In genomic region chr19:35755550-35756371, GRCh38 we compare ENCODE assay signal across 9 cellular contexts. TPM values are rescaled to one million over a fixed set of nuclear protein-coding genes. Genes with fewer than 3 reads are reported as not detected.
DNase-seq lines count a peak whose midpoint lies in the region; ATAC-seq, FAIRE-seq and TF ChIP-seq lines count a peak whose summit lies in the region.
"Had no signal": no experiment of that assay in that cellular context is flagged by ENCODE, and none has a peak within 500 bp of the region (broad histone marks: within the 10 kb centered on the region; RNA-seq: fewer than 3 reads in every experiment).

No MANE protein-coding gene starts in this region.

- H3K36me3 ChIP-seq in pancreas: peaks cover 0 to 4% (median 0%) of the 10 kb centered on the region in 3 donors
- H3K36me3 ChIP-seq in SJCRH30: peaks cover 11% of the 10 kb centered on the region; the same call in 1 of the 2 replicates

- ATAC-seq in pancreas: no peak

- H3K9me3 ChIP-seq in pancreas: no peaks in the 10 kb centered on the region
- H3K9me3 ChIP-seq in SJCRH30 (replicated peaks): no peaks in the 10 kb centered on the region

- H3K27ac ChIP-seq in pancreas (peak overlapping the region in 3 of 4 donors; percentile 25 to 87 (median 85)), SJCRH30 (no peak overlapping the region)

- intact Hi-C loops in pancreas (cut with DNase I): no loop called here

- H3K4me3 ChIP-seq in pancreas (peak overlapping the region in 2 of 4 donors; percentile 70 to 91), SJCRH30 (no peak overlapping the region)

- DNase-seq in EH (ENCODE audit: low read depth) (peak; percentile 74), activated T-cell treated with anti-CD3 and anti-CD28 coated beads for 4 hours (peak; percentile 29), fibroblast of the conjunctiva (ENCODE audit: low read depth) (peak; percentile 83), pancreas (peak in 3 of 6 donors; percentile 51 to 83 (median 64)), glomerular visceral epithelial cell (ENCODE audit: extremely low spot score) (no peak), SJCRH30 (no peak), NCI-H774 (lab: John Stamatoyannopoulos, UW) (no peak), NK-92 (lab: John Stamatoyannopoulos, UW; ENCODE audit: unreplicated experiment) (no peak)

- peaks cover 0 to 17% (median 8%) of the 10 kb centered on the region in 3 donors for H3K4me1 ChIP-seq in pancreas
- peaks cover 8% of the 10 kb centered on the region; the same call in 1 of the 2 replicates for H3K4me1 ChIP-seq in SJCRH30

- WGBS in pancreas, 2 donors: 74 to 76% methylated on average over 53 to 74 of the region's 74 CpGs

- H3K27me3 ChIP-seq in pancreas: no peaks in the 10 kb centered on the region
- H3K27me3 ChIP-seq in SJCRH30: no peaks in the 10 kb centered on the region

- TF ChIP-seq CTCF in pancreas (IDR thresholded peaks at IDR 0.05): no peak

- FAIRE-seq in pancreas (lab: Jason Lieb, UNC): no peak
- FAIRE-seq: endothelial cell of umbilical vein had no signal

RNA-seq across cellular contexts. Expression of gene HSPB6, which starts 1.1 kb away (rescaled TPM):
- total RNA-seq in pancreas: 10 to 100 TPM in 3 of 6 donors, 1 to 10 TPM in 3; 3.4 to 16.4 (median 11.7) TPM
- polyA plus RNA-seq in pancreas: 10 to 100 TPM; 42.2 to 59.8 TPM
- not detected in 2 replicates for total RNA-seq in SJCRH30 (2014; rRNA removed; shearing (Covaris generic))

RNA-seq across cellular contexts. Expression of gene PROSER3, which starts 2.2 kb away (rescaled TPM):
- 1 to 10 TPM; 7.2 to 9.9 (median 8.6) TPM for total RNA-seq in pancreas
- polyA plus RNA-seq in pancreas: 10 to 100 TPM in 1 of 2 donors, 1 to 10 TPM in 1; 7.8 to 19.6 TPM
- 10.0 and 11.1 TPM in 2 replicates for total RNA-seq in SJCRH30 (2014; rRNA removed; shearing (Covaris generic))

RNA-seq across cellular contexts. Expression of gene LIN37, which starts 7.4 kb away (rescaled TPM):
- total RNA-seq in pancreas: 1 to 10 TPM; 1.7 to 5.5 (median 3.7) TPM
- polyA plus RNA-seq in pancreas: 10 to 100 TPM; 41.2 to 44.0 TPM
- 4.9 and 6.1 TPM in 2 replicates for total RNA-seq in SJCRH30 (2014; rRNA removed; shearing (Covaris generic))

RNA-seq across cellular contexts. Expression of gene PSENEN, which starts 10.3 kb away (rescaled TPM):
- total RNA-seq in pancreas: 10 to 100 TPM; 26.7 to 38.2 (median 35.1) TPM
- 10 to 100 TPM; 53.5 to 64.6 TPM for polyA plus RNA-seq in pancreas
- 37.7 and 47.2 TPM in 2 replicates for total RNA-seq in SJCRH30 (2014; rRNA removed; shearing (Covaris generic))

RNA-seq across cellular contexts. Expression of gene U2AF1L4, which starts 10.5 kb away (rescaled TPM):
- 10 to 100 TPM in 5 of 6 donors, 1 to 10 TPM in 1; 9.7 to 14.3 (median 11.7) TPM for total RNA-seq in pancreas
- 100 to 1,000 TPM in 1 of 2 donors, 10 to 100 TPM in 1; 62.7 to 124 TPM for polyA plus RNA-seq in pancreas
- 9.7 and 11.4 TPM in 2 replicates for total RNA-seq in SJCRH30 (2014; rRNA removed; shearing (Covaris generic))

Comparison
In these comparisons a context has a peak if more than half of its experiments do, and no peak if none do; other contexts are left out.
1. DNase-seq: peak in EH (single experiment), activated T-cell treated with anti-CD3 and anti-CD28 coated beads for 4 hours (single experiment) and fibroblast of the conjunctiva (single experiment); none in glomerular visceral epithelial cell (single experiment), SJCRH30 (0 of 2), NCI-H774 (single experiment) and NK-92 (single experiment).